In genomic region chr7:14698239-14698638, GRCh38 we compare ENCODE assay signal across 12 cellular contexts.
DNase-seq lines count a peak whose midpoint lies in the region; FAIRE-seq and TF ChIP-seq lines count a peak whose summit lies in the region.
"Had no signal": no experiment of that assay in that cellular context is flagged by ENCODE, and none has a peak within 500 bp of the region (broad histone marks: within the 10 kb centered on the region; RNA-seq: fewer than 3 reads in every experiment).

No MANE protein-coding gene starts in this region.

- H3K4me3 ChIP-seq in fibroblast of villous mesenchyme (ENCODE audit: low read depth, low read length) = no peak overlapping the region
- H3K4me3 ChIP-seq in WERI-Rb-1 (ENCODE audit: low read depth, low read length) = no peak overlapping the region
- H3K4me3 ChIP-seq in MG63 = no peak overlapping the region
- H3K4me3 ChIP-seq: tibial artery had no signal

- TF ChIP-seq CTCF in D721Med (IDR thresholded peaks at IDR 0.05; ENCODE audit: insufficient read depth, missing control alignments) (peak; percentile 13), fibroblast of villous mesenchyme (IDR thresholded peaks at IDR 0.05; ENCODE audit: insufficient read depth, low read depth, low read length) (no peak), WERI-Rb-1 (IDR thresholded peaks at IDR 0.05; ENCODE audit: low read depth, low read length) (no peak)

- no peak for FAIRE-seq in D721Med (lab: Jason Lieb, UNC)
- FAIRE-seq in H54 (lab: Jason Lieb, UNC) = peak; percentile 72

- no peaks in the 10 kb centered on the region for H3K27me3 ChIP-seq in WERI-Rb-1 (ENCODE audit: insufficient read depth, low read depth, severe bottlenecking)
- H3K27me3 ChIP-seq in MG63 = no peaks in the 10 kb centered on the region
- H3K27me3 ChIP-seq: tibial artery had no signal

- no peak for TF ChIP-seq POLR2A in H54 (IDR thresholded peaks at IDR 0.05; ENCODE audit: low read depth, low read length)

- H3K9me3 ChIP-seq in WERI-Rb-1 (ENCODE audit: severe bottlenecking) = no peaks in the 10 kb centered on the region
- no peaks in the 10 kb centered on the region for H3K9me3 ChIP-seq in MG63
- H3K9me3 ChIP-seq: tibial artery had no signal

- no peak for DNase-seq in D721Med (ENCODE audit: insufficient read length, low spot score)
- DNase-seq in H54 (ENCODE audit: insufficient read length, low spot score) = no peak
- peak; percentile 4 for DNase-seq in RPMI7951 (ENCODE audit: low read depth)
- DNase-seq in fibroblast of villous mesenchyme (ENCODE audit: low read depth) = peak; percentile 1
- no peak for DNase-seq in WERI-Rb-1
- no peak for DNase-seq in cerebellar nuclear complex (lab: John Stamatoyannopoulos, UW)
- DNase-seq in MG63 = no peak
- DNase-seq in stimulated activated CD4-positive, alpha-beta T cell treated with anti-CD3 and anti-CD28 coated beads, Interleukin-2, amount 100 ng/mL, for 24 hours = no peak
- DNase-seq: activated CD8-positive, alpha-beta T cell treated with anti-CD3 and anti-CD28 coated beads for 36 hours; immature natural killer cell; SHP77; tibial artery had no signal

- H3K27ac ChIP-seq in WERI-Rb-1 = no peak overlapping the region
- H3K27ac ChIP-seq: tibial artery had no signal

- H3K36me3 ChIP-seq in WERI-Rb-1 (no peaks in the 10 kb centered on the region), MG63 (no peaks in the 10 kb centered on the region)
- H3K36me3 ChIP-seq: tibial artery had no signal

Comparison
In these comparisons a context has a peak if more than half of its experiments do, and no peak if none do; other contexts are left out.
1. DNase-seq: peak in RPMI7951 (single experiment) and fibroblast of villous mesenchyme (single experiment); none in D721Med (single experiment), H54 (single experiment), WERI-Rb-1 (single experiment), cerebellar nuclear complex (0 of 2), MG63 (single experiment) and stimulated activated CD4-positive, alpha-beta T cell treated with anti-CD3 and anti-CD28 coated beads, Interleukin-2, amount 100 ng/mL, for 24 hours (0 of 2).